ENCODE assay signal across 18 cellular contexts in the genomic region with DNA sequence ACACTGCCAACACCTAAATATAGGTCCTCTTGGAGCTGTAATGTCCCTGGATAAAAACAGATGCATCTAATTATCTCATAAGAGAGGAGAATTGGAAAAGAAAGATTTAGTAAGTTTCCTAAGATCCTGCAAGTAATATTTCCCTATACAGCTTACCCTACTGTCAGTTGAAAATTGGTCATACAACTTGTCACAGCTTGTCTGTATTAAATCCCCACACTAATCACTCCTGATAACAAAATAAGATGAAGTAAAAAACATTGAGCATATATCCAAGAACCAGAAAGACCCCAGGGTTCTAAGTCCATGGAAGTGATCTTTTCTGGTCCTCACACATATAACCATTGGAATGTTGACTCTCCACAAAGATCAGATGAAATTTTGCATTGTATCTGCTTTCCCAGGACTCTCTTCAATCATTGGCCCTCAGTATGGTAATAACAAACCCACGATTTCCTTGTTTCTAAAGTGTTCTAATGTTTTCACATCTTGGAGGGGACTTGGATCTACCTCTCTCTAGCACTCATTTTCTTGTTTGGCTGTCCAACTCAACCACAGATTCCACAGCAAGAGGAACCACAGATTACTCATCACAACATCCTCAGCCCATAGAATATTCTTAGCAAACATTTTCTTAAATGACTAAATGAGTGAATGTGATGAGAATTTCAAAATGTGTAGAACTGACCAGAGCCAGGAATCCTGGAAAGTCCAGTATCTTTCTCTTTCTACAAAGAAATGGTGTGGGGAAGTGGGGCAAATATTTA.
"Had no signal": no experiment of that assay in that cellular context is flagged by ENCODE, and none has a peak within 500 bp of the region (broad histone marks: within the 10 kb centered on the region; RNA-seq: fewer than 3 reads in every experiment).

No MANE protein-coding gene starts in this region.

- H3K4me3 ChIP-seq: lung, prostate gland, right lobe of liver had no signal

- DNase-seq: activated CD4-positive, alpha-beta T cell treated with anti-CD3 and anti-CD28 coated beads for 1 hour; activated CD4-positive, alpha-beta T cell treated with anti-CD3 and anti-CD28 coated beads, Interleukin-2, amount 50 U/mL, for 48 hours; activated effector memory CD4-positive, alpha-beta T cell treated with anti-CD3 and anti-CD28 coated beads, Interleukin-2, amount 50 U/mL, for 16 hours; activated T-cell treated with anti-CD3 and anti-CD28 coated beads, Interleukin-2, amount 50 U/mL, for 4 hours; anterior cingulate cortex; central memory CD4-positive, alpha-beta T cell; cortex of kidney; effector CD8-positive, alpha-beta T cell; hippocampal formation; kidney glomerular epithelial cell; naive thymus-derived CD8-positive, alpha-beta T cell; right lobe of liver; stimulated activated CD4-positive, alpha-beta T cell treated with anti-CD3 and anti-CD28 coated beads, Interleukin-2, amount 100 ng/mL, for 24 hours; stimulated activated naive B cell treated with anti-CD40 and anti-IgM and Interleukin-4, amounts not matched to agents 10 μg/mL and 1 μg/mL and 100 μg/mL, for 72 hours; substantia nigra; trophoblast cell had no signal
